In the genomic region with DNA sequence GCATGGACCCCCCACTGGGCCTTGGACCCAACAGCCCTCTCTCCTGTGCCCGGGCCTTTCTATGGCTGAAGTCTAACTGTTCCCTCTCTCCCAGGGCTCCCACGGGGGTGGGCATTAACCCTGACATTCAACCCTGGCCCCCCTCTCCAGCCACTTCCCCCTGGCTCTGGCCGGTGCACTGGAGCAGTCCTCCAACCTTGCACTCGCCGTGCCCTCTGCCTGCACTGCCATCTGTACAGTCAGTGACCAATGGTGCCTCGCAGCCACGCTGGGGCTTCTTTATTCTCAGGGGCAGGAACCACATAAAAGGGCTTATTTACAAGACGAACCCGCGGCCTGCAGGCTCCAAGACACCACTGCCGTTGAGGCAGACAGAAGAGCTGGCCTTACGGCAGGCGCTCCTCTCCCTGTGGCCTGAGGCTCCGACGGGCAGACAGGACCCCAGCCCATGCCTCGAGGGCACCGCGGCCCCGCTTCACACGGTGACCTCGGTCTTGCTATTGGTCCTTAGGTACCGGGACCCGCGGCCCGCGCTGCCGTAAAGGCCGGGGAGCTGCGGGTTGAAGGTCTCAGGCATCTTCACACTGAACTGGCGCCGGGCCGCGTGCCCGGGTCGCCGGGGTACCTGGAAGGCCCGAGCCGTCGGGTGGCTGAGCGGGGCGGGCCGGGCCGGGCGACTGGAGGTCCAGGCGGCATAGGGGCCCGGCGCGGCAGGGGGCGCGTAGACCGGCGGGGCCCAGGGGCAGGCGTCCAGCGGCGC, we compare ENCODE assay signal across 1 cellular context.
TF ChIP-seq lines count a peak whose summit lies in the region.

No MANE protein-coding gene starts in this region.

TF ChIP-seq in IMR-90, 13 proteins besides CTCF, POLR2A, EP300 and RAD21:
- TF ChIP-seq RFX5 (IDR thresholded peaks at IDR 0.05; ENCODE audit: low read depth, low read length) (no peak), USF2 (IDR thresholded peaks at IDR 0.05; ENCODE audit: low read depth, low read length) (no peak), RCOR1 (IDR thresholded peaks at IDR 0.05; ENCODE audit: insufficient replicate concordance, low read length) (no peak), NFE2L2 (IDR thresholded peaks at IDR 0.05; ENCODE audit: low read depth, low read length) (no peak), CHD1 (IDR thresholded peaks at IDR 0.05; ENCODE audit: low read depth, low read length) (no peak)
